Comparison of ENCODE assay signal across 8 cellular contexts in genomic region chr16:25258856-25259179, GRCh38. TPM values are rescaled to one million over a fixed set of nuclear protein-coding genes. Genes with fewer than 3 reads are reported as not detected.
A peak's percentile ranks its signal among the peaks of the same experiment; 100 is the strongest.
DNase-seq lines count a peak whose midpoint lies in the region; ATAC-seq, FAIRE-seq and TF ChIP-seq lines count a peak whose summit lies in the region.

No MANE protein-coding gene starts in this region.

- peaks cover 30% of the 10 kb centered on the region for H3K4me1 Mint-ChIP-seq in MCF 10A (ENCODE audit: insufficient read depth, unreplicated experiment)

- no peaks in the 10 kb centered on the region for H3K9me3 Mint-ChIP-seq in MCF 10A (ENCODE audit: unreplicated experiment)

- POLR2A ChIA-PET in MCF 10A (lab: Yijun Ruan, JAX) = interaction anchor here (0.6 to 0.8 kb wide), 3 partner anchors 43 to 1945 kb away, joined by 3 read pairs; partner anchors contain the start of gene KDM8

- intact Hi-C loops in MCF 10A (cut with micrococcal nuclease) = no loop called here

- H3K27ac Mint-ChIP-seq in MCF 10A (ENCODE audit: low read depth, unreplicated experiment) = peak overlapping the region; percentile 99

- no peak overlapping the region for H3K27ac ChIP-seq in ACC112 (ENCODE audit: low read depth, low read length)
- H3K27ac ChIP-seq in KOPT-K1 (ENCODE audit: low read depth, low read length, poor library complexity, severe bottlenecking) = peak overlapping the region; percentile 98
- no peak overlapping the region for H3K27ac ChIP-seq in muscle layer of colon (ENCODE audit: low read depth, low read length)

- H3K4me3 Mint-ChIP-seq in MCF 10A (ENCODE audit: unreplicated experiment) = peak overlapping the region; percentile 91

- H3K4me3 ChIP-seq in ACC112 (ENCODE audit: low read depth, low read length) (peak overlapping the region; percentile 78), muscle layer of colon (ENCODE audit: low read depth in 1 of 2, low read length in 2 of 2) (peak overlapping the region; percentile 39 to 60)

- CTCF ChIA-PET in MCF 10A (lab: Yijun Ruan, JAX) = interaction anchor here (0.7 to 1.8 kb wide), 6 partner anchors 11 to 1396 kb away, joined by 3 to 11 read pairs (median 4); no protein-coding TSS in a partner anchor

- BruUV-seq in MCF 10A (replicated peaks; lab: Mats Ljungman, UMichigan) = no TSS peak

- H2AFZ ChIP-seq in ACC112 (ENCODE audit: low read length, unreplicated experiment) = peak overlapping the region; percentile 30

- no peaks in the 10 kb centered on the region for H3K9me3 ChIP-seq in KOPT-K1 (ENCODE audit: insufficient read depth, low read length, poor library complexity, severe bottlenecking)
- no peaks in the 10 kb centered on the region for H3K9me3 ChIP-seq in muscle layer of colon (ENCODE audit: low read length)

- peaks cover 52% of the 10 kb centered on the region for H3K79me2 ChIP-seq in ACC112 (ENCODE audit: control insufficient read depth, insufficient read depth, low read length, unreplicated experiment)

- H3K36me3 Mint-ChIP-seq in MCF 10A (ENCODE audit: insufficient read depth, unreplicated experiment) = peaks cover 32% of the 10 kb centered on the region

- no peaks in the 10 kb centered on the region for H3K36me3 ChIP-seq in ACC112 (ENCODE audit: insufficient read depth, low read length)
- peaks cover 51% of the 10 kb centered on the region for H3K36me3 ChIP-seq in KOPT-K1 (ENCODE audit: insufficient read depth, low read length)
- H3K36me3 ChIP-seq in muscle layer of colon (ENCODE audit: insufficient read depth, low read length) = peaks cover 8% of the 10 kb centered on the region

- H3K27me3 Mint-ChIP-seq in MCF 10A (ENCODE audit: insufficient read depth, unreplicated experiment) = no peaks in the 10 kb centered on the region

- H3K27me3 ChIP-seq in ACC112 (ENCODE audit: insufficient read depth, low read length) = no peaks in the 10 kb centered on the region
- no peaks in the 10 kb centered on the region for H3K27me3 ChIP-seq in muscle layer of colon (ENCODE audit: control insufficient read depth in 1 of 2, insufficient read depth in 2 of 2, low read length in 2 of 2)

- H3K4me1 ChIP-seq in ACC112 (ENCODE audit: control insufficient read depth, insufficient read depth, low read length, unreplicated experiment) = peaks cover 16% of the 10 kb centered on the region
- H3K4me1 ChIP-seq in muscle layer of colon (ENCODE audit: insufficient read depth, low read length) = peaks cover 21% of the 10 kb centered on the region

- H3K9ac ChIP-seq in muscle layer of colon (ENCODE audit: low read length) = peak overlapping the region; percentile 4

- DNase-seq in MCF 10A (ENCODE audit: unreplicated experiment) (no peak), D721Med (ENCODE audit: insufficient read length, low spot score) (no peak), RCC 7860 (ENCODE audit: low spot score) (no peak)

- no peak for TF ChIP-seq CTCF in MCF 10A (IDR thresholded peaks at IDR 0.05; ENCODE audit: unreplicated experiment)
- TF ChIP-seq CTCF in D721Med (IDR thresholded peaks at IDR 0.05; ENCODE audit: insufficient read depth, missing control alignments) = no peak

- ATAC-seq in HG03342 (IDR thresholded peaks at IDR 0.05; ENCODE audit: unreplicated experiment) (no peak), HG02642 (IDR thresholded peaks at IDR 0.05; ENCODE audit: poor library complexity, unreplicated experiment) (no peak)

- FAIRE-seq in D721Med (lab: Jason Lieb, UNC) (no peak), RCC 7860 (lab: Jason Lieb, UNC) (no peak)

RNA-seq across cellular contexts. Expression of gene ZKSCAN2, which starts 1.2 kb away (rescaled TPM):
- total RNA-seq in MCF 10A (2022) = 6.6 and 7.8 TPM in 2 replicates

RNA-seq across cellular contexts. Expression of gene AQP8, which starts 42.1 kb away (rescaled TPM):
- total RNA-seq in MCF 10A (2022) = not detected in 2 replicates
